ENCODE assay signal across 8 cellular contexts in genomic region chr12:85659754-85660530, GRCh38.
"Had no signal": no experiment of that assay in that cellular context is flagged by ENCODE, and none has a peak within 500 bp of the region (broad histone marks: within the 10 kb centered on the region; RNA-seq: fewer than 3 reads in every experiment).

No MANE protein-coding gene starts in this region.

- H3K4me3 ChIP-seq: GM12878 had no signal

- ATAC-seq: GM12878 had no signal

- FAIRE-seq: G401.6, GM12878, GM12891, GM12892, GM18507, GM19239 had no signal

- DNase-seq: GDM1, GF-D8 had no signal
